ENCODE assay signal across 2 cellular contexts in genomic region chr14:49240383-49240782, GRCh38.
TF ChIP-seq lines count a peak whose summit lies in the region.

No MANE protein-coding gene starts in this region.

TF ChIP-seq in GM23338, 12 proteins besides CTCF, POLR2A, EP300 and RAD21 (continued from another document):
- TF ChIP-seq ZNF462 (CRISPR knock-in tag; IDR thresholded peaks at IDR 0.05) (no peak), CREB1 (CRISPR knock-in tag; IDR thresholded peaks at IDR 0.05; ENCODE audit: low read depth) (no peak), EZH2phosphoT487 (IDR thresholded peaks at IDR 0.05; ENCODE audit: unreplicated experiment) (no peak), NANOG (IDR thresholded peaks at IDR 0.05; ENCODE audit: borderline replicate concordance) (no peak), ZNF331 (CRISPR knock-in tag; IDR thresholded peaks at IDR 0.05; ENCODE audit: low read depth) (no peak), JUNB (IDR thresholded peaks at IDR 0.05; ENCODE audit: unreplicated experiment) (no peak), POLR2AphosphoS5 (IDR thresholded peaks at IDR 0.05; ENCODE audit: low read depth) (no peak), ETS1 (IDR thresholded peaks at IDR 0.05) (no peak), EZH2 (IDR thresholded peaks at IDR 0.05; ENCODE audit: low read depth, unreplicated experiment) (no peak)

TF ChIP-seq in WTC11, 78 proteins besides CTCF, POLR2A, EP300 and RAD21 (continued from another document):
- TF ChIP-seq AFF4 (CRISPR knock-in tag; IDR thresholded peaks at IDR 0.05; ENCODE audit: borderline replicate concordance) (no peak), STAT6 (CRISPR knock-in tag; conservative IDR thresholded peaks at IDR 0.05; ENCODE audit: low read depth) (no peak), ATF3 (CRISPR knock-in tag; conservative IDR thresholded peaks at IDR 0.05) (no peak)
TF ChIP-seq in WTC11: peak in this region for 0.
